6 cellular contexts compared by ENCODE assay signal in the genomic region with DNA sequence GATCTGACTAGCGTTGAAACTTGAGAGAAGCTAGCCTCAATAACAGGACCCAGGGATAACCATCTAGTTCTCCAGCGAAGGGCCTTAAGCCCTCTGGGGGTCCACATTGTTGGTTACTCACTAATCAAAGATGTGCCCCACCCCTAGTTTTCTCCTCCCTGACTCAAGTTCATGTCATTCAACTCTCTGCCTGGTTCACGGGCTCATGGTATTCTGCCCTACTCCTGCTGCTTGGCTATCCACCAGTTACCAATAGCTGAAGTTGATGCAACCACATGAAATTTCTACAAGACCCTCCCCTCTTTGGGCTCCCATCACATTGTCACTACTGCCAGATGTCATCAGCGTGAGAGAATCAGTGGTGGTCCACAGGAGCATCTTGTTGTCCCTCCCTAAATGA. TPM values are rescaled to one million over a fixed set of nuclear protein-coding genes. Genes with fewer than 3 reads are reported as not detected.
"Had no signal": no experiment of that assay in that cellular context is flagged by ENCODE, and none has a peak within 500 bp of the region (broad histone marks: within the 10 kb centered on the region; RNA-seq: fewer than 3 reads in every experiment).

No MANE protein-coding gene starts in this region.

RNA-seq across cellular contexts. Expression of a gene that starts 38.4 kb away (rescaled TPM):
- total RNA-seq: subcutaneous adipose tissue, thoracic aorta, thyroid gland, tibial nerve, ureter, vagina had no signal
